In genomic region chr6:76453270-76453669, GRCh38 we compare ENCODE assay signal across 26 cellular contexts.
"Had no signal": no experiment of that assay in that cellular context is flagged by ENCODE, and none has a peak within 500 bp of the region (broad histone marks: within the 10 kb centered on the region; RNA-seq: fewer than 3 reads in every experiment).

No MANE protein-coding gene starts in this region.

- H3K4me3 Mint-ChIP-seq: activated B cell treated with CpG ODN at 0.5 μM for 24 hours; activated CD8-positive, alpha-beta T cell treated with anti-CD3 and anti-CD28 coated beads for 36 hours; activated naive CD4-positive, alpha-beta T cell treated with anti-CD3 and anti-CD28 coated beads, Interleukin-2, amount 50 U/mL, for 24 hours; activated T-cell treated with anti-CD3 and anti-CD28 coated beads, Interleukin-2, amount 50 U/mL, for 4 hours; activated T-helper 17 cell treated with anti-CD3 and anti-CD28 coated beads, Interleukin-2, amount 50 U/mL, for 72 hours; effector memory CD8-positive, alpha-beta T cell; mesothelial cell of epicardium; natural killer cell; neural progenitor cell; stimulated activated naive CD8-positive, alpha-beta T cell treated with anti-CD3 and anti-CD28 coated beads, Interleukin-15, Interleukin-2, amounts not matched to agents 100 ng/mL and 50 ng/mL, for 24 hours had no signal

- H3K9me3 ChIP-seq: body of pancreas, gastrocnemius medialis, thoracic aorta, uterus had no signal

- H2AFZ ChIP-seq: neural progenitor cell had no signal

- H3K27ac Mint-ChIP-seq: activated B cell treated with CpG ODN at 0.5 μM for 24 hours; activated CD8-positive, alpha-beta T cell treated with anti-CD3 and anti-CD28 coated beads for 36 hours; activated naive CD4-positive, alpha-beta T cell treated with anti-CD3 and anti-CD28 coated beads, Interleukin-2, amount 50 U/mL, for 24 hours; activated T-helper 17 cell treated with anti-CD3 and anti-CD28 coated beads, Interleukin-2, amount 50 U/mL, for 72 hours; effector memory CD8-positive, alpha-beta T cell; mesothelial cell of epicardium; natural killer cell; neural progenitor cell; stimulated activated naive CD8-positive, alpha-beta T cell treated with anti-CD3 and anti-CD28 coated beads, Interleukin-15, Interleukin-2, amounts not matched to agents 100 ng/mL and 50 ng/mL, for 24 hours had no signal

- H3K4me3 ChIP-seq: body of pancreas, coronary artery, gastrocnemius medialis, neural progenitor cell, thoracic aorta, uterus had no signal

- H3K27me3 Mint-ChIP-seq: activated B cell treated with CpG ODN at 0.5 μM for 24 hours; activated CD8-positive, alpha-beta T cell treated with anti-CD3 and anti-CD28 coated beads for 36 hours; activated naive CD4-positive, alpha-beta T cell treated with anti-CD3 and anti-CD28 coated beads, Interleukin-2, amount 50 U/mL, for 24 hours; activated T-helper 17 cell treated with anti-CD3 and anti-CD28 coated beads, Interleukin-2, amount 50 U/mL, for 72 hours; effector memory CD8-positive, alpha-beta T cell; stimulated activated naive CD8-positive, alpha-beta T cell treated with anti-CD3 and anti-CD28 coated beads, Interleukin-15, Interleukin-2, amounts not matched to agents 100 ng/mL and 50 ng/mL, for 24 hours had no signal

- H3K4me1 Mint-ChIP-seq: activated B cell treated with CpG ODN at 0.5 μM for 24 hours; activated naive CD4-positive, alpha-beta T cell treated with anti-CD3 and anti-CD28 coated beads, Interleukin-2, amount 50 U/mL, for 24 hours; activated T-helper 17 cell treated with anti-CD3 and anti-CD28 coated beads, Interleukin-2, amount 50 U/mL, for 72 hours; mesothelial cell of epicardium; natural killer cell had no signal

- DNase-seq: activated B cell treated with CpG ODN at 0.5 μM for 24 hours; activated CD4-positive, alpha-beta T cell treated with anti-CD3 and anti-CD28 coated beads, Interleukin-2, amount 50 U/mL, for 1 hour; activated CD8-positive, alpha-beta T cell treated with anti-CD3 and anti-CD28 coated beads for 36 hours; activated gamma-delta T cell treated with Interleukin-2 at 50 U/mL for 16 hours; activated T-cell treated with anti-CD3 and anti-CD28 coated beads, Interleukin-2, amount 50 U/mL, for 4 hours; aorta; body of pancreas; cerebellar nuclear complex; effector memory CD8-positive, alpha-beta T cell; erythroblast; gastrocnemius medialis; glutamatergic neuron; mammary epithelial cell; natural killer cell; stimulated activated CD4-positive, alpha-beta T cell treated with anti-CD3 and anti-CD28 coated beads, Interleukin-2, amount 100 ng/mL, for 48 hours; T-helper 2 cell; trophoblast cell; uterus had no signal

- H3K4me2 ChIP-seq: neural progenitor cell had no signal

- H3K27me3 ChIP-seq: body of pancreas, gastrocnemius medialis, neural progenitor cell, uterus had no signal

- H3K27ac ChIP-seq: body of pancreas, coronary artery, gastrocnemius medialis, neural progenitor cell, thoracic aorta, uterus had no signal

- ATAC-seq: activated CD8-positive, alpha-beta T cell treated with anti-CD3 and anti-CD28 coated beads for 36 hours; activated T-cell treated with anti-CD3 and anti-CD28 coated beads, Interleukin-2, amount 50 U/mL, for 4 hours; activated T-helper 17 cell treated with anti-CD3 and anti-CD28 coated beads, Interleukin-2, amount 50 U/mL, for 72 hours; body of pancreas; effector memory CD8-positive, alpha-beta T cell; gastrocnemius medialis; natural killer cell; right cardiac atrium had no signal

- H3K36me3 ChIP-seq: gastrocnemius medialis, neural progenitor cell, thoracic aorta, uterus had no signal

- H3K4me1 ChIP-seq: body of pancreas, gastrocnemius medialis, neural progenitor cell, uterus had no signal

- H3K36me3 Mint-ChIP-seq: activated naive CD4-positive, alpha-beta T cell treated with anti-CD3 and anti-CD28 coated beads, Interleukin-2, amount 50 U/mL, for 24 hours; mesothelial cell of epicardium; natural killer cell; neural progenitor cell had no signal

- H3K9me3 Mint-ChIP-seq: activated B cell treated with CpG ODN at 0.5 μM for 24 hours; activated naive CD4-positive, alpha-beta T cell treated with anti-CD3 and anti-CD28 coated beads, Interleukin-2, amount 50 U/mL, for 24 hours; neural progenitor cell had no signal
